Comparison of ENCODE assay signal across 10 cellular contexts in genomic region chr15:60391722-60392340, GRCh38. TPM values are rescaled to one million over a fixed set of nuclear protein-coding genes. Genes with fewer than 3 reads are reported as not detected.
DNase-seq lines count a peak whose midpoint lies in the region; ATAC-seq and TF ChIP-seq lines count a peak whose summit lies in the region.
"Had no signal": no experiment of that assay in that cellular context is flagged by ENCODE, and none has a peak within 500 bp of the region (broad histone marks: within the 10 kb centered on the region; RNA-seq: fewer than 3 reads in every experiment).

No MANE protein-coding gene starts in this region.

- intact Hi-C loops in activated CD8-positive, alpha-beta T cell treated with anti-CD3 and anti-CD28 coated beads for 36 hours (cut with micrococcal nuclease), result no loop called here
- intact Hi-C loops in breast epithelium (cut with DNase I; ENCODE audit: low total_unique reads), result no loop called here
- intact Hi-C loops in upper lobe of right lung (cut with DNase I), result no loop called here

- no peaks in the 10 kb centered on the region for H3K9me3 Mint-ChIP-seq in activated CD8-positive, alpha-beta T cell treated with anti-CD3 and anti-CD28 coated beads, Interleukin-2, amount 10 ng/mL, durations not matched to agents 7 days and 5 days (ENCODE audit: insufficient read depth)
- no peaks in the 10 kb centered on the region for H3K9me3 Mint-ChIP-seq in activated CD8-positive, alpha-beta T cell treated with anti-CD3 and anti-CD28 coated beads for 36 hours

- no peaks in the 10 kb centered on the region for H3K36me3 ChIP-seq in breast epithelium
- H3K36me3 ChIP-seq in lung (ENCODE audit: control insufficient read depth in 2 of 2, insufficient read depth in 2 of 2, low read length in 2 of 2), result peaks cover 7% of the 10 kb centered on the region in 2 donors
- H3K36me3 ChIP-seq in upper lobe of right lung, result peaks cover 9% of the 10 kb centered on the region

- no peak for TF ChIP-seq CTCF in activated CD8-positive, alpha-beta T cell treated with anti-CD3 and anti-CD28 coated beads for 36 hours (IDR thresholded peaks at IDR 0.05)
- no peak for TF ChIP-seq CTCF in breast epithelium (IDR thresholded peaks at IDR 0.05)
- no peak for TF ChIP-seq CTCF in lung (IDR thresholded peaks at IDR 0.05; ENCODE audit: control extremely low read depth, extremely low read depth)
- TF ChIP-seq CTCF in upper lobe of right lung (IDR thresholded peaks at IDR 0.05), result no peak

- no peaks in the 10 kb centered on the region for H3K27me3 ChIP-seq in breast epithelium
- no peaks in the 10 kb centered on the region for H3K27me3 ChIP-seq in lung (ENCODE audit: control insufficient read depth, insufficient read depth)
- H3K27me3 ChIP-seq in upper lobe of right lung, result no peaks in the 10 kb centered on the region
- H3K27me3 ChIP-seq: BE2C had no signal

- H3K36me3 Mint-ChIP-seq in activated CD8-positive, alpha-beta T cell treated with anti-CD3 and anti-CD28 coated beads, Interleukin-2, amount 10 ng/mL, durations not matched to agents 7 days and 5 days (ENCODE audit: low read depth), result peaks cover 61% of the 10 kb centered on the region
- peaks cover 13% of the 10 kb centered on the region for H3K36me3 Mint-ChIP-seq in activated CD8-positive, alpha-beta T cell treated with anti-CD3 and anti-CD28 coated beads for 36 hours (ENCODE audit: low read depth)

- CTCF ChIA-PET in activated CD8-positive, alpha-beta T cell treated with anti-CD3 and anti-CD28 coated beads, Interleukin-2, amount 10 ng/mL, durations not matched to agents 7 days and 5 days (lab: Charles Lee), result interaction anchor here (0.9 kb wide), 1 partner anchor 525 kb away, joined by 3 read pairs; no protein-coding TSS in a partner anchor
- CTCF ChIA-PET in activated CD8-positive, alpha-beta T cell treated with anti-CD3 and anti-CD28 coated beads for 36 hours (lab: Charles Lee), result interaction anchor here (1.3 kb wide), 1 partner anchor 129 kb away, joined by 3 read pairs; no protein-coding TSS in a partner anchor

- POLR2A ChIA-PET in activated CD8-positive, alpha-beta T cell treated with anti-CD3 and anti-CD28 coated beads, Interleukin-2, amount 10 ng/mL, durations not matched to agents 7 days and 5 days (lab: Charles Lee), result no interaction called here
- POLR2A ChIA-PET in activated CD8-positive, alpha-beta T cell treated with anti-CD3 and anti-CD28 coated beads for 36 hours (lab: Charles Lee), result interaction anchor here (1.8 kb wide), 1 partner anchor 29 kb away, joined by 5 read pairs; no protein-coding TSS in a partner anchor

- DNase-seq in activated CD8-positive, alpha-beta T cell treated with anti-CD3 and anti-CD28 coated beads, Interleukin-2, amount 10 ng/mL, durations not matched to agents 7 days and 5 days, result no peak
- DNase-seq in activated CD8-positive, alpha-beta T cell treated with anti-CD3 and anti-CD28 coated beads for 36 hours, result no peak
- DNase-seq in breast epithelium (ENCODE audit: low spot score in 2 of 2) (no peak), lung (ENCODE audit: low spot score) (no peak), upper lobe of right lung (no peak), DMS 273 treated with DMSO at 0.1 percent for 48 hours (lab: John Stamatoyannopoulos, UW) (no peak), COLO829 (ENCODE audit: low spot score) (no peak)
- DNase-seq: BE2C had no signal

- ATAC-seq in activated CD8-positive, alpha-beta T cell treated with anti-CD3 and anti-CD28 coated beads, Interleukin-2, amount 10 ng/mL, durations not matched to agents 7 days and 5 days, result no peak
- no peak for ATAC-seq in activated CD8-positive, alpha-beta T cell treated with anti-CD3 and anti-CD28 coated beads for 36 hours
- ATAC-seq in lung (ENCODE audit: insufficient read depth, low FRiP score), result no peak
- ATAC-seq in upper lobe of right lung, result no peak
- no peak for ATAC-seq in HG03460 (IDR thresholded peaks at IDR 0.05; ENCODE audit: unreplicated experiment)

- no peaks in the 10 kb centered on the region for H3K27me3 Mint-ChIP-seq in activated CD8-positive, alpha-beta T cell treated with anti-CD3 and anti-CD28 coated beads, Interleukin-2, amount 10 ng/mL, durations not matched to agents 7 days and 5 days (ENCODE audit: low read depth)
- peaks cover 7% of the 10 kb centered on the region for H3K27me3 Mint-ChIP-seq in activated CD8-positive, alpha-beta T cell treated with anti-CD3 and anti-CD28 coated beads for 36 hours
- H3K27me3 Mint-ChIP-seq: activated naive CD8-positive, alpha-beta T cell had no signal

- H3K9me3 ChIP-seq in breast epithelium (no peaks in the 10 kb centered on the region), lung (ENCODE audit: control insufficient read depth in 2 of 2, insufficient read depth in 1 of 2, low read length in 1 of 2) (no peaks in the 10 kb centered on the region), upper lobe of right lung (no peaks in the 10 kb centered on the region)
- H3K9me3 ChIP-seq: BE2C had no signal

- TF ChIP-seq POLR2A in breast epithelium (IDR thresholded peaks at IDR 0.05), result no peak

- H3K27ac ChIP-seq in breast epithelium (peak overlapping the region; percentile 91 to 99), lung (ENCODE audit: low read depth in 1 of 2, low read length in 1 of 2) (peak overlapping the region; percentile 44 to 59), upper lobe of right lung (peak overlapping the region; percentile 95)

- H3K27ac Mint-ChIP-seq in activated CD8-positive, alpha-beta T cell treated with anti-CD3 and anti-CD28 coated beads, Interleukin-2, amount 10 ng/mL, durations not matched to agents 7 days and 5 days, result peak overlapping the region; percentile 7
- H3K27ac Mint-ChIP-seq in activated CD8-positive, alpha-beta T cell treated with anti-CD3 and anti-CD28 coated beads for 36 hours, result no peak overlapping the region
- H3K27ac Mint-ChIP-seq: activated naive CD8-positive, alpha-beta T cell had no signal

- H3K4me3 Mint-ChIP-seq in activated CD8-positive, alpha-beta T cell treated with anti-CD3 and anti-CD28 coated beads, Interleukin-2, amount 10 ng/mL, durations not matched to agents 7 days and 5 days, result no peak overlapping the region
- H3K4me3 Mint-ChIP-seq in activated CD8-positive, alpha-beta T cell treated with anti-CD3 and anti-CD28 coated beads for 36 hours, result no peak overlapping the region
- H3K4me3 Mint-ChIP-seq: activated naive CD8-positive, alpha-beta T cell had no signal

- WGBS in lung, 2 donors, result 36 to 64% methylated on average over 4 of the region's 4 CpGs

- H3K4me1 ChIP-seq in breast epithelium (peaks cover 20 to 64% of the 10 kb centered on the region in 2 donors), lung (ENCODE audit: control insufficient read depth in 2 of 2, insufficient read depth in 2 of 2, low read length in 2 of 2) (peaks cover 31 to 48% of the 10 kb centered on the region in 2 donors), upper lobe of right lung (peaks cover 81% of the 10 kb centered on the region)

- no peak overlapping the region for H3K4me3 ChIP-seq in breast epithelium
- no peak overlapping the region for H3K4me3 ChIP-seq in lung
- no peak overlapping the region for H3K4me3 ChIP-seq in upper lobe of right lung

- peaks cover 75% of the 10 kb centered on the region for H3K4me1 Mint-ChIP-seq in activated CD8-positive, alpha-beta T cell treated with anti-CD3 and anti-CD28 coated beads, Interleukin-2, amount 10 ng/mL, durations not matched to agents 7 days and 5 days (ENCODE audit: low read depth)
- peaks cover 52% of the 10 kb centered on the region for H3K4me1 Mint-ChIP-seq in activated CD8-positive, alpha-beta T cell treated with anti-CD3 and anti-CD28 coated beads for 36 hours (ENCODE audit: low read depth)

RNA-seq across cellular contexts. Expression of gene ANXA2, which starts 6.0 kb away (rescaled TPM):
- total RNA-seq in activated CD8-positive, alpha-beta T cell treated with anti-CD3 and anti-CD28 coated beads, Interleukin-2, amount 10 ng/mL, durations not matched to agents 7 days and 5 days, result 100 to 1,000 TPM; 368 to 375 TPM
- total RNA-seq in activated CD8-positive, alpha-beta T cell treated with anti-CD3 and anti-CD28 coated beads for 36 hours, result 10 to 100 TPM; 57.9 to 60.2 TPM
- 1,000 to 10,000 TPM in 1 of 3 donors, 100 to 1,000 TPM in 2; 875 to 1,598 (median 923) TPM for total RNA-seq in breast epithelium
- total RNA-seq in lung, result 1,000 to 10,000 TPM in 1 of 2 donors, 100 to 1,000 TPM in 1; 851 to 1,294 TPM
- 1,000 to 10,000 TPM; 1,147 to 1,195 TPM for polyA plus RNA-seq in lung
- total RNA-seq in upper lobe of right lung, result 818 TPM

Comparison
In these comparisons a context has a peak if more than half of its experiments do, and no peak if none do; other contexts are left out.
1. RNA of gene ANXA2, which starts 6.0 kb away (total RNA-seq): 851 to 1,294 TPM in lung, 875 to 1,598 TPM in breast epithelium, 818 TPM in upper lobe of right lung (single experiment) and 368 to 375 TPM in activated CD8-positive, alpha-beta T cell treated with anti-CD3 and anti-CD28 coated beads, Interleukin-2, amount 10 ng/mL, durations not matched to agents 7 days and 5 days; 57.9 to 60.2 TPM in activated CD8-positive, alpha-beta T cell treated with anti-CD3 and anti-CD28 coated beads for 36 hours; every median in the first group is over 4 times any median in the second.
2. Peak in every context shown above with its lines, with median percentiles within 50 percentile points of each other: H3K27ac ChIP-seq.